Comparison of ENCODE assay signal across 8 cellular contexts in genomic region chr3:114624676-114625181, GRCh38.
A peak's percentile ranks its signal among the peaks of the same experiment; 100 is the strongest.
DNase-seq lines count a peak whose midpoint lies in the region; ATAC-seq, FAIRE-seq and TF ChIP-seq lines count a peak whose summit lies in the region.

No MANE protein-coding gene starts in this region.

- peak overlapping the region; percentile 79 for H3K27ac Mint-ChIP-seq in dendritic cell treated with granulocyte-macrophage colony-stimulating factor and Interleukin-4, amounts not matched to agents 40 ng/mL and 50 ng/mL, for 4 days

- H3K27ac ChIP-seq in HepG2 (ENCODE audit: extremely low read length, insufficient read depth, low read length): peak overlapping the region; percentile 76

- no peaks in the 10 kb centered on the region for H4K20me1 ChIP-seq in HepG2 (ENCODE audit: insufficient read depth, low read length)

- DNase-seq in BE2C: peak; percentile 91
- peak; percentile 47 to 74 for DNase-seq in NCI-H446 (lab: John Stamatoyannopoulos, UW)
- peak; percentile 87 for DNase-seq in HepG2 (ENCODE audit: low spot score)
- DNase-seq in stromal cell of bone marrow (ENCODE audit: low read depth): peak; percentile 98
- no peak for DNase-seq in NCI-H1694 treated with DMSO at 0.1 percent for 48 hours (lab: John Stamatoyannopoulos, UW)
- no peak for DNase-seq in NCI-H524 treated with DMSO at 0.1 percent for 48 hours (lab: John Stamatoyannopoulos, UW)

- H3K27me3 ChIP-seq in BE2C: no peaks in the 10 kb centered on the region
- H3K27me3 ChIP-seq in HepG2 (ENCODE audit: control insufficient read depth in 1 of 2, insufficient read depth in 2 of 2, low read length in 2 of 2): no peaks in the 10 kb centered on the region

- H3K36me3 Mint-ChIP-seq in dendritic cell treated with granulocyte-macrophage colony-stimulating factor and Interleukin-4, amounts not matched to agents 40 ng/mL and 50 ng/mL, for 4 days (ENCODE audit: low read depth): no peaks in the 10 kb centered on the region

- H3K4me1 ChIP-seq in BE2C (peaks cover 20% of the 10 kb centered on the region), HepG2 (ENCODE audit: insufficient read depth, low read length) (peaks cover 39% of the 10 kb centered on the region)

- no peaks in the 10 kb centered on the region for H3K27me3 Mint-ChIP-seq in dendritic cell treated with granulocyte-macrophage colony-stimulating factor and Interleukin-4, amounts not matched to agents 40 ng/mL and 50 ng/mL, for 4 days

- H3K36me3 ChIP-seq in BE2C (no peaks in the 10 kb centered on the region), HepG2 (replicated peaks in 1 of 2; ENCODE audit: control insufficient read depth in 1 of 2, insufficient read depth in 2 of 2, low read length in 2 of 2) (no peaks in the 10 kb centered on the region)

- H3K9me3 ChIP-seq in BE2C: no peaks in the 10 kb centered on the region
- H3K9me3 ChIP-seq in HepG2 (ENCODE audit: low read length): no peaks in the 10 kb centered on the region

- ATAC-seq in HepG2: peak; percentile 96
- ATAC-seq in HG02798 (IDR thresholded peaks at IDR 0.05; ENCODE audit: poor library complexity, unreplicated experiment): no peak

- WGBS in HepG2 (ENCODE audit: low lambda C conversion rate): 14% methylated on average over 8 of the region's 10 CpGs

- H2AFZ ChIP-seq in HepG2 (ENCODE audit: low read length): peak overlapping the region; percentile 69

- peak; percentile 60 for FAIRE-seq in HepG2 (lab: Jason Lieb, UNC)

- POLR2A ChIA-PET in HepG2 (lab: Yijun Ruan, JAX): interaction anchor here (1.1 kb wide), 1 partner anchor 11 kb away, joined by 3 read pairs; no protein-coding TSS in a partner anchor

- peak; percentile 40 to 89; a peak in 3 of 4 replicates for TF ChIP-seq POLR2A in HepG2 (IDR thresholded peaks at IDR 0.05; ENCODE audit: insufficient read depth in 1 of 2, low read depth in 2 of 2, low read length in 2 of 2)

- CTCF ChIA-PET in HepG2 (lab: Yijun Ruan, JAX; ENCODE audit: low intra/inter-chr PET ratio, low total read pairs): no interaction called here

- H3K9me3 Mint-ChIP-seq in dendritic cell treated with granulocyte-macrophage colony-stimulating factor and Interleukin-4, amounts not matched to agents 40 ng/mL and 50 ng/mL, for 4 days: no peaks in the 10 kb centered on the region

- BruUV-seq in HepG2 (replicated peaks; lab: Mats Ljungman, UMichigan): TSS peak; percentile 88

- intact Hi-C loops in dendritic cell treated with granulocyte-macrophage colony-stimulating factor and Interleukin-4, amounts not matched to agents 40 ng/mL and 50 ng/mL, for 4 days (cut with micrococcal nuclease): no loop called here
- intact Hi-C loops in HepG2 (cut with micrococcal nuclease; ENCODE audit: unreplicated experiment): loop anchor here (2.0 to 10.0 kb wide), 3 partner anchors 33 to 120 kb away; no protein-coding TSS in a partner anchor

- peak overlapping the region; percentile 54 for H3K4me3 Mint-ChIP-seq in dendritic cell treated with granulocyte-macrophage colony-stimulating factor and Interleukin-4, amounts not matched to agents 40 ng/mL and 50 ng/mL, for 4 days

- peaks cover 30% of the 10 kb centered on the region for H3K4me1 Mint-ChIP-seq in dendritic cell treated with granulocyte-macrophage colony-stimulating factor and Interleukin-4, amounts not matched to agents 40 ng/mL and 50 ng/mL, for 4 days (ENCODE audit: low read depth)

- H3K4me3 ChIP-seq in BE2C (ENCODE audit: low read depth, low read length) (peak overlapping the region; percentile 58), HepG2 (replicated peaks in 1 of 3; ENCODE audit: insufficient read depth in 1 of 3, low read depth in 2 of 3, low read length in 3 of 3) (peak overlapping the region; percentile 52 to 71 (median 57))

- TF ChIP-seq RAD21 in HepG2 (CRISPR knock-in tag; IDR thresholded peaks at IDR 0.05): no peak

- TF ChIP-seq EP300 in HepG2 (IDR thresholded peaks at IDR 0.05; ENCODE audit: low read depth in 2 of 2, low read length in 2 of 2) (peak in 1 of 2 experiments; percentile 56; a peak in 1 of 4 replicates), HepG2 (CRISPR knock-in tag; IDR thresholded peaks at IDR 0.05; ENCODE audit: borderline replicate concordance) (peak; percentile 65)

- in situ Hi-C loops in HepG2 (cut with HindIII; ENCODE audit: extremely low pct_ligation_motif_present, low pct_unique_long_range_greater_than_20kb): no loop called here

- peaks cover 27% of the 10 kb centered on the region for H3K79me2 ChIP-seq in HepG2 (ENCODE audit: insufficient read depth, low read length)

- H3K9ac ChIP-seq in HepG2 (ENCODE audit: insufficient read depth, low read depth, low read length): peak overlapping the region; percentile 75

- peak overlapping the region; percentile 67 for H3K4me2 ChIP-seq in HepG2 (ENCODE audit: low read depth, low read length)

- TF ChIP-seq CTCF in BE2C (IDR thresholded peaks at IDR 0.05; ENCODE audit: low read depth, low read length) (no peak), HepG2 (CRISPR knock-in tag; IDR thresholded peaks at IDR 0.05) (no peak)

TF ChIP-seq in HepG2, 621 proteins besides CTCF, POLR2A, EP300 and RAD21 (continues in another document):
- TF ChIP-seq POLR2G (IDR thresholded peaks at IDR 0.05; ENCODE audit: low read depth, low read length): peak; percentile 86
- TF ChIP-seq RFX5 (IDR thresholded peaks at IDR 0.05; ENCODE audit: low read depth, low read length): peak; percentile 72; the same call in 1 of the 2 replicates
- peak; percentile 29; the same call in 1 of the 2 replicates for TF ChIP-seq ZNF280D (CRISPR knock-in tag; IDR thresholded peaks at IDR 0.05)
- TF ChIP-seq ATF1 (CRISPR knock-in tag; IDR thresholded peaks at IDR 0.05): no peak; the same call in 1 of the 2 replicates
- TF ChIP-seq, protein P1, sequence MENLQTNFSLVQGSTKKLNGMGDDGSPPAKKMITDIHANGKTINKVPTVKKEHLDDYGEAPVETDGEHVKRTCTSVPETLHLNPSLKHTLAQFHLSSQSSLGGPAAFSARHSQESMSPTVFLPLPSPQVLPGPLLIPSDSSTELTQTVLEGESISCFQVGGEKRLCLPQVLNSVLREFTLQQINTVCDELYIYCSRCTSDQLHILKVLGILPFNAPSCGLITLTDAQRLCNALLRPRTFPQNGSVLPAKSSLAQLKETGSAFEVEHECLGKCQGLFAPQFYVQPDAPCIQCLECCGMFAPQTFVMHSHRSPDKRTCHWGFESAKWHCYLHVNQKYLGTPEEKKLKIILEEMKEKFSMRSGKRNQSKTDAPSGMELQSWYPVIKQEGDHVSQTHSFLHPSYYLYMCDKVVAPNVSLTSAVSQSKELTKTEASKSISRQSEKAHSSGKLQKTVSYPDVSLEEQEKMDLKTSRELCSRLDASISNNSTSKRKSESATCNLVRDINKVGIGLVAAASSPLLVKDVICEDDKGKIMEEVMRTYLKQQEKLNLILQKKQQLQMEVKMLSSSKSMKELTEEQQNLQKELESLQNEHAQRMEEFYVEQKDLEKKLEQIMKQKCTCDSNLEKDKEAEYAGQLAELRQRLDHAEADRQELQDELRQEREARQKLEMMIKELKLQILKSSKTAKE (CRISPR knock-in tag; IDR thresholded peaks at IDR 0.05; ENCODE audit: borderline replicate concordance): peak; percentile 26; the same call in 1 of the 2 replicates
- TF ChIP-seq ZNF331 (CRISPR knock-in tag; IDR thresholded peaks at IDR 0.05): 0 out of 2 replicates have a peak, but pooled peaks have one; percentile 26
- TF ChIP-seq, protein P2, sequence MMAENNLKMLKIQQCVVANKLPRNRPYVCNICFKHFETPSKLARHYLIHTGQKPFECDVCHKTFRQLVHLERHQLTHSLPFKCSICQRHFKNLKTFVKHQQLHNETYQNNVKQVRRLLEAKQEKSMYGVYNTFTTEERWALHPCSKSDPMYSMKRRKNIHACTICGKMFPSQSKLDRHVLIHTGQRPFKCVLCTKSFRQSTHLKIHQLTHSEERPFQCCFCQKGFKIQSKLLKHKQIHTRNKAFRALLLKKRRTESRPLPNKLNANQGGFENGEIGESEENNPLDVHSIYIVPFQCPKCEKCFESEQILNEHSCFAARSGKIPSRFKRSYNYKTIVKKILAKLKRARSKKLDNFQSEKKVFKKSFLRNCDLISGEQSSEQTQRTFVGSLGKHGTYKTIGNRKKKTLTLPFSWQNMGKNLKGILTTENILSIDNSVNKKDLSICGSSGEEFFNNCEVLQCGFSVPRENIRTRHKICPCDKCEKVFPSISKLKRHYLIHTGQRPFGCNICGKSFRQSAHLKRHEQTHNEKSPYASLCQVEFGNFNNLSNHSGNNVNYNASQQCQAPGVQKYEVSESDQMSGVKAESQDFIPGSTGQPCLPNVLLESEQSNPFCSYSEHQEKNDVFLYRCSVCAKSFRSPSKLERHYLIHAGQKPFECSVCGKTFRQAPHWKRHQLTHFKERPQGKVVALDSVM (CRISPR knock-in tag; IDR thresholded peaks at IDR 0.05): no peak
- no peak for TF ChIP-seq NONO (IDR thresholded peaks at IDR 0.05)
- TF ChIP-seq NONO (CRISPR knock-in tag; conservative IDR thresholded peaks at IDR 0.05): 0 out of 2 replicates have a peak, but pooled peaks have one; percentile 34
- TF ChIP-seq ZNF670 (CRISPR knock-in tag; IDR thresholded peaks at IDR 0.05; ENCODE audit: borderline replicate concordance): no peak
- TF ChIP-seq SIX4 (CRISPR knock-in tag; IDR thresholded peaks at IDR 0.05): 0 out of 2 replicates have a peak, but pooled peaks have one; percentile 20
- TF ChIP-seq ASH2L (IDR thresholded peaks at IDR 0.05; ENCODE audit: insufficient read length, low read depth, low read length): peak; percentile 40
- 0 out of 2 replicates have a peak, but pooled peaks have one; percentile 21 for TF ChIP-seq ZMYM2 (CRISPR knock-in tag; IDR thresholded peaks at IDR 0.05)

Comparison
In these comparisons a context has a peak if more than half of its experiments do, and no peak if none do; other contexts are left out.
1. DNase-seq: peak in BE2C (single experiment), NCI-H446 (2 of 2), HepG2 (single experiment) and stromal cell of bone marrow (single experiment); none in NCI-H1694 treated with DMSO at 0.1 percent for 48 hours (single experiment) and NCI-H524 treated with DMSO at 0.1 percent for 48 hours (single experiment).